In the genomic region with DNA sequence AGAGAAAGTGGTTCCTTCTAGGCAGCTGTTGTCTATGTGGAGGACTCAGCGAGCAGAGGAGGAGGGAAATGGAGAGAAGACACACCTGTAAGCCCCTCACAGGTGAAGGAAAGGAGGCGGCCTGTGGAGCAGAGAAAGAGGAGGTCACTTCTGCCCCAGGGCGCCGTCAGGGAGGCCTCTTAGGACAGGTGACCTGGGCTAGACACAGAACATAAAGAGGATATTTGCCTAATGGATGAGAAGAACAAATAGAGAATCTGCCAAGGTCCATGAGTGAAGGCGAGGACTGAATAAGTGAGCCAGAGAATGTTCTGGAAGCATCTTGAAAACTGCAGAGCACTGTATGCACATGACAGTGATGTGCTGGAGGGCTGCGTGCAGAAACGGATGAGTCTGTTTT, we compare ENCODE assay signal across 27 cellular contexts. TPM values are rescaled to one million over a fixed set of nuclear protein-coding genes. Genes with fewer than 3 reads are reported as not detected.
"Had no signal": no experiment of that assay in that cellular context is flagged by ENCODE, and none has a peak within 500 bp of the region (broad histone marks: within the 10 kb centered on the region; RNA-seq: fewer than 3 reads in every experiment).

No MANE protein-coding gene starts in this region.

- H3K9me3 Mint-ChIP-seq: activated naive CD4-positive, alpha-beta T cell treated with anti-CD3 and anti-CD28 coated beads, Interleukin-2, amount 50 U/mL, for 72 hours; activated T-cell treated with anti-CD3 and anti-CD28 coated beads, Interleukin-2, amount 50 U/mL, for 24 hours; activated T-helper 17 cell treated with anti-CD3 and anti-CD28 coated beads, Interleukin-2, amount 50 U/mL, for 72 hours; central memory CD8-positive, alpha-beta T cell; dendritic cell treated with granulocyte-macrophage colony-stimulating factor and Interleukin-4, amounts not matched to agents 40 ng/mL and 50 ng/mL, for 4 days; natural killer cell; stimulated activated effector memory CD8-positive, alpha-beta T cell treated with anti-CD3 and anti-CD28 coated beads, Interleukin-12 subunit alpha, Interleukin-12 subunit beta, amount 100 ng/mL, for 72 hours; stimulated activated naive CD8-positive, alpha-beta T cell treated with anti-CD3 and anti-CD28 coated beads, Interleukin-15, amount 100 ng/mL, for 72 hours; T-helper 2 cell treated with Interferon-gamma antibody and Interleukin-4, amounts not matched to agents 5 μg/mL and 100 μg/mL, for 36 hours; type B pancreatic cell had no signal

- H3K4me3 ChIP-seq: esophagus muscularis mucosa, heart left ventricle, left lung, lung, skin epidermis, uterus had no signal

- H3K4me1 ChIP-seq: foreskin keratinocyte had no signal

- H3K36me3 ChIP-seq: esophagus muscularis mucosa, heart left ventricle, left lung, neutrophil, uterus had no signal

- ATAC-seq: foreskin keratinocyte, left lung, natural killer cell had no signal

- H3K27ac ChIP-seq: esophagus muscularis mucosa, foreskin keratinocyte, heart left ventricle, left lung, neutrophil, skin epidermis, uterus had no signal

- H3K27ac Mint-ChIP-seq: activated CD4-positive, alpha-beta T cell treated with anti-CD3 and anti-CD28 coated beads for 36 hours; activated naive CD4-positive, alpha-beta T cell treated with anti-CD3 and anti-CD28 coated beads, Interleukin-2, amount 50 U/mL, for 72 hours; activated T-cell treated with anti-CD3 and anti-CD28 coated beads, Interleukin-2, amount 50 U/mL, for 24 hours; activated T-helper 17 cell treated with anti-CD3 and anti-CD28 coated beads, Interleukin-2, amount 50 U/mL, for 72 hours; dendritic cell treated with granulocyte-macrophage colony-stimulating factor and Interleukin-4, amounts not matched to agents 40 ng/mL and 50 ng/mL, for 4 days; natural killer cell; progenitor cell of endocrine pancreas; stimulated activated effector memory CD8-positive, alpha-beta T cell treated with anti-CD3 and anti-CD28 coated beads, Interleukin-12 subunit alpha, Interleukin-12 subunit beta, amount 100 ng/mL, for 72 hours; stimulated activated naive CD8-positive, alpha-beta T cell treated with anti-CD3 and anti-CD28 coated beads, Interleukin-15, amount 100 ng/mL, for 72 hours had no signal

- H3K9me3 ChIP-seq: esophagus muscularis mucosa, heart left ventricle, left lung, neutrophil, uterus had no signal

- DNase-seq: activated CD4-positive, alpha-beta T cell treated with anti-CD3 and anti-CD28 coated beads for 36 hours; activated CD4-positive, alpha-beta T cell treated with anti-CD3 and anti-CD28 coated beads, Interleukin-2, amount 50 U/mL, for 48 hours; activated CD4-positive, CD25-positive, alpha-beta regulatory T cell; activated CD8-positive, alpha-beta memory T cell treated with anti-CD3 and anti-CD28 coated beads, Interleukin-2, amount 50 U/mL, for 48 hours; activated naive CD4-positive, alpha-beta T cell; activated T-cell treated with anti-CD3 and anti-CD28 coated beads, Interleukin-2, amount 50 U/mL, for 24 hours; foreskin keratinocyte; heart left ventricle; hypothalamus; kidney glomerular epithelial cell; left lung; natural killer cell; stimulated activated CD4-positive, alpha-beta T cell treated with anti-CD3 and anti-CD28 coated beads, Interleukin-4, amount 100 ng/mL, for 24 hours; stimulated activated naive CD8-positive, alpha-beta T cell treated with anti-CD3 and anti-CD28 coated beads, Interleukin-15, amount 100 ng/mL, for 72 hours; uterus had no signal

- H3K4me1 Mint-ChIP-seq: activated T-helper 17 cell treated with anti-CD3 and anti-CD28 coated beads, Interleukin-2, amount 50 U/mL, for 72 hours had no signal

- H3K36me3 Mint-ChIP-seq: activated naive CD4-positive, alpha-beta T cell treated with anti-CD3 and anti-CD28 coated beads, Interleukin-2, amount 50 U/mL, for 72 hours; natural killer cell; stimulated activated effector memory CD8-positive, alpha-beta T cell treated with anti-CD3 and anti-CD28 coated beads, Interleukin-12 subunit alpha, Interleukin-12 subunit beta, amount 100 ng/mL, for 72 hours; type B pancreatic cell had no signal

- H3K4me3 Mint-ChIP-seq: activated CD4-positive, alpha-beta T cell treated with anti-CD3 and anti-CD28 coated beads for 36 hours; activated T-cell treated with anti-CD3 and anti-CD28 coated beads, Interleukin-2, amount 50 U/mL, for 24 hours; dendritic cell treated with granulocyte-macrophage colony-stimulating factor and Interleukin-4, amounts not matched to agents 40 ng/mL and 50 ng/mL, for 4 days; stimulated activated naive CD8-positive, alpha-beta T cell treated with anti-CD3 and anti-CD28 coated beads, Interleukin-15, amount 100 ng/mL, for 72 hours had no signal

RNA-seq across cellular contexts. Expression of a gene that starts 2.2 kb away (rescaled TPM):
- total RNA-seq: activated CD4-positive, alpha-beta T cell treated with anti-CD3 and anti-CD28 coated beads for 36 hours; activated T-helper 17 cell treated with anti-CD3 and anti-CD28 coated beads, Interleukin-2, amount 50 U/mL, for 72 hours; foreskin keratinocyte had no signal
